ENCODE assay signal across 1 cellular context in genomic region chr14:94888108-94888507, GRCh38.
TF ChIP-seq lines count a peak whose summit lies in the region.

No MANE protein-coding gene starts in this region.

TF ChIP-seq in GM23338, 12 proteins besides CTCF, POLR2A, EP300 and RAD21 (continued from another document):
- TF ChIP-seq REST (IDR thresholded peaks at IDR 0.05; ENCODE audit: unreplicated experiment) (no peak), EZH2phosphoT487 (IDR thresholded peaks at IDR 0.05; ENCODE audit: unreplicated experiment) (no peak), STAT1 (IDR thresholded peaks at IDR 0.05; ENCODE audit: unreplicated experiment) (no peak), POLR2AphosphoS5 (IDR thresholded peaks at IDR 0.05; ENCODE audit: low read depth) (no peak), ZNF462 (CRISPR knock-in tag; IDR thresholded peaks at IDR 0.05) (no peak), EZH2 (IDR thresholded peaks at IDR 0.05; ENCODE audit: low read depth, unreplicated experiment) (no peak), ZNF114 (CRISPR knock-in tag; IDR thresholded peaks at IDR 0.05) (no peak), JUNB (IDR thresholded peaks at IDR 0.05; ENCODE audit: unreplicated experiment) (no peak), ETS1 (IDR thresholded peaks at IDR 0.05) (no peak)
